ENCODE assay signal across 10 cellular contexts in genomic region chr2:237859082-237859433, GRCh38. TPM values are rescaled to one million over a fixed set of nuclear protein-coding genes. Genes with fewer than 3 reads are reported as not detected.
DNase-seq lines count a peak whose midpoint lies in the region; ATAC-seq and TF ChIP-seq lines count a peak whose summit lies in the region.
"Had no signal": no experiment of that assay in that cellular context is flagged by ENCODE, and none has a peak within 500 bp of the region (broad histone marks: within the 10 kb centered on the region; RNA-seq: fewer than 3 reads in every experiment).

No MANE protein-coding gene starts in this region.

- peak overlapping the region; percentile 86 for H3K4me3 Mint-ChIP-seq in activated T-helper 1 cell treated with anti-CD3 and anti-CD28 coated beads, Interleukin-12 subunit alpha, Interleukin-12 subunit beta, Interleukin-2, Interleukin-4 antibody, amounts not matched to agents 30 ng/mL and 10 ng/mL and 1 ng/mL, durations not matched to agents 14 hours and 24 hours and 36 hours

- H3K4me1 Mint-ChIP-seq in activated T-helper 1 cell treated with anti-CD3 and anti-CD28 coated beads, Interleukin-12 subunit alpha, Interleukin-12 subunit beta, Interleukin-2, Interleukin-4 antibody, amounts not matched to agents 30 ng/mL and 10 ng/mL and 1 ng/mL, durations not matched to agents 14 hours and 24 hours and 36 hours (ENCODE audit: low read depth), result peaks cover 21% of the 10 kb centered on the region

- H3K36me3 ChIP-seq in HEK293 (ENCODE audit: control insufficient read depth in 2 of 2, insufficient read depth in 1 of 2, low read length in 2 of 2) (no peaks in the 10 kb centered on the region), skeletal muscle tissue (ENCODE audit: control insufficient read depth in 3 of 3, insufficient read depth in 3 of 3, low read length in 3 of 3) (no peaks in the 10 kb centered on the region)

- no peaks in the 10 kb centered on the region for H3K36me3 Mint-ChIP-seq in activated T-helper 1 cell treated with anti-CD3 and anti-CD28 coated beads, Interleukin-12 subunit alpha, Interleukin-12 subunit beta, Interleukin-2, Interleukin-4 antibody, amounts not matched to agents 30 ng/mL and 10 ng/mL and 1 ng/mL, durations not matched to agents 14 hours and 24 hours and 36 hours (ENCODE audit: low read depth)

- POLR2A ChIA-PET in HEK293 (lab: Yijun Ruan, JAX), result interaction anchor here (0.6 kb wide), 1 partner anchor 64 kb away, joined by 3 read pairs; no protein-coding TSS in a partner anchor

- ATAC-seq in GM21576 (IDR thresholded peaks at IDR 0.05; ENCODE audit: unreplicated experiment), result no peak

- no peak overlapping the region for H3K27ac ChIP-seq in HEK293 (ENCODE audit: extremely low read depth, low read depth, low read length)
- peak overlapping the region; percentile 69 for H3K27ac ChIP-seq in skeletal muscle tissue (ENCODE audit: low read depth, low read length)

- DNase-seq in activated T-helper 1 cell treated with anti-CD3 and anti-CD28 coated beads, Interleukin-12 subunit alpha, Interleukin-12 subunit beta, Interleukin-2, Interleukin-4 antibody, amounts not matched to agents 30 ng/mL and 10 ng/mL and 1 ng/mL, durations not matched to agents 14 hours and 24 hours and 36 hours (ENCODE audit: low spot score), result no peak
- DNase-seq in iPS-NIHi11 (ENCODE audit: low spot score) (peak; percentile 29), NCI-H1092 treated with DMSO at 0.1 percent for 48 hours (lab: John Stamatoyannopoulos, UW) (no peak), posterior vena cava (ENCODE audit: low spot score) (no peak), dedifferentiated amniotic fluid mesenchymal stem cell (ENCODE audit: extremely low spot score) (no peak)

- CTCF ChIA-PET in HEK293 (lab: Yijun Ruan, JAX), result interaction anchor here (0.7 to 1.8 kb wide), 5 partner anchors 273 to 404 kb away, joined by 3 to 8 read pairs (median 3); no protein-coding TSS in a partner anchor

- no peak overlapping the region for H3K27ac Mint-ChIP-seq in activated T-helper 1 cell treated with anti-CD3 and anti-CD28 coated beads, Interleukin-12 subunit alpha, Interleukin-12 subunit beta, Interleukin-2, Interleukin-4 antibody, amounts not matched to agents 30 ng/mL and 10 ng/mL and 1 ng/mL, durations not matched to agents 14 hours and 24 hours and 36 hours

- no peak overlapping the region for H3K4me3 ChIP-seq in HEK293 (ENCODE audit: low read depth, low read length)
- H3K4me3 ChIP-seq in skeletal muscle tissue (ENCODE audit: low read length in 3 of 3), result peak overlapping the region; percentile 32 to 78 (median 67)
- H3K4me3 ChIP-seq: GM12878 had no signal

- H3K9ac ChIP-seq in skeletal muscle tissue (ENCODE audit: low read depth in 1 of 3, low read length in 3 of 3), result peak overlapping the region; percentile 34 to 90 (median 53)

- peaks cover 53% of the 10 kb centered on the region for H3K27me3 Mint-ChIP-seq in activated T-helper 1 cell treated with anti-CD3 and anti-CD28 coated beads, Interleukin-12 subunit alpha, Interleukin-12 subunit beta, Interleukin-2, Interleukin-4 antibody, amounts not matched to agents 30 ng/mL and 10 ng/mL and 1 ng/mL, durations not matched to agents 14 hours and 24 hours and 36 hours (ENCODE audit: insufficient read depth)

- intact Hi-C loops in activated T-helper 1 cell treated with anti-CD3 and anti-CD28 coated beads, Interleukin-12 subunit alpha, Interleukin-12 subunit beta, Interleukin-2, Interleukin-4 antibody, amounts not matched to agents 30 ng/mL and 10 ng/mL and 1 ng/mL, durations not matched to agents 14 hours and 24 hours and 36 hours (cut with micrococcal nuclease), result loop anchor here (2.0 to 5.0 kb wide), 4 partner anchors 64 to 278 kb away; partner anchors contain the start of genes KLHL30 and SCLY
- intact Hi-C loops in posterior vena cava (cut with DNase I), result loop anchor here (2.0 to 5.0 kb wide), 2 partner anchors 64 to 403 kb away; no protein-coding TSS in a partner anchor

- no peaks in the 10 kb centered on the region for H3K9me3 ChIP-seq in HEK293 (ENCODE audit: control insufficient read depth, insufficient read depth, low read depth, low read length)
- H3K9me3 ChIP-seq in skeletal muscle tissue (ENCODE audit: control insufficient read depth in 3 of 3, low read length in 3 of 3), result no peaks in the 10 kb centered on the region

- peaks cover 0 to 10% (median 0%) of the 10 kb centered on the region in 3 donors for H3K27me3 ChIP-seq in skeletal muscle tissue (ENCODE audit: control insufficient read depth in 3 of 3, insufficient read depth in 3 of 3, low read length in 3 of 3)

- no peaks in the 10 kb centered on the region for H3K9me3 Mint-ChIP-seq in activated T-helper 1 cell treated with anti-CD3 and anti-CD28 coated beads, Interleukin-12 subunit alpha, Interleukin-12 subunit beta, Interleukin-2, Interleukin-4 antibody, amounts not matched to agents 30 ng/mL and 10 ng/mL and 1 ng/mL, durations not matched to agents 14 hours and 24 hours and 36 hours

- H3K4me1 ChIP-seq in HEK293 (ENCODE audit: control insufficient read depth, insufficient read depth, low read length) (peaks cover 4% of the 10 kb centered on the region), skeletal muscle tissue (ENCODE audit: control insufficient read depth in 3 of 3, insufficient read depth in 3 of 3, low read length in 3 of 3) (peaks cover 15 to 48% (median 27%) of the 10 kb centered on the region in 3 donors)

- no peak for TF ChIP-seq CTCF in HEK293 (tag by site-specific recombination; IDR thresholded peaks at IDR 0.05)

TF ChIP-seq in HEK293, 187 proteins besides CTCF, POLR2A, EP300 and RAD21:
- TF ChIP-seq PRDM10 (tag by site-specific recombination; IDR thresholded peaks at IDR 0.05) (peak; percentile 88), ZNF791 (tag by site-specific recombination; IDR thresholded peaks at IDR 0.05) (no peak), ZFP41 (tag by site-specific recombination; IDR thresholded peaks at IDR 0.05; ENCODE audit: borderline replicate concordance) (no peak), ZSCAN16 (tag by site-specific recombination; IDR thresholded peaks at IDR 0.05) (no peak), ZFHX2 (tag by site-specific recombination; conservative IDR thresholded peaks at IDR 0.05) (peak; percentile 29), SETDB1 (IDR thresholded peaks at IDR 0.05; ENCODE audit: insufficient read length, low read length) (no peak), ZBTB20 (tag by site-specific recombination; IDR thresholded peaks at IDR 0.05) (0 out of 2 replicates have a peak, but pooled peaks have one; percentile 2), ZNF174 (tag by site-specific recombination; IDR thresholded peaks at IDR 0.05) (no peak), TRIM28 (IDR thresholded peaks at IDR 0.05; ENCODE audit: borderline replicate concordance, low read length) (no peak)

RNA-seq across cellular contexts. Expression of gene RAMP1, which starts 0.4 kb away (rescaled TPM):
- 19.4 and 21.1 TPM in 2 replicates for total RNA-seq in activated T-helper 1 cell treated with anti-CD3 and anti-CD28 coated beads, Interleukin-12 subunit alpha, Interleukin-12 subunit beta, Interleukin-2, Interleukin-4 antibody, amounts not matched to agents 30 ng/mL and 10 ng/mL and 1 ng/mL, durations not matched to agents 14 hours and 24 hours and 36 hours
- total RNA-seq in skeletal muscle tissue, result 31.8 TPM
- total RNA-seq in posterior vena cava, result 100 to 1,000 TPM; 114 to 116 TPM
- total RNA-seq: glomerular endothelial cell had no signal
